In genomic region chr7:27917774-27918314, GRCh38 we compare ENCODE assay signal across 13 cellular contexts.
DNase-seq lines count a peak whose midpoint lies in the region; ATAC-seq, FAIRE-seq and TF ChIP-seq lines count a peak whose summit lies in the region.
"Had no signal": no experiment of that assay in that cellular context is flagged by ENCODE, and none has a peak within 500 bp of the region (broad histone marks: within the 10 kb centered on the region; RNA-seq: fewer than 3 reads in every experiment).

No MANE protein-coding gene starts in this region.

- no peaks in the 10 kb centered on the region for H3K27me3 ChIP-seq in dorsolateral prefrontal cortex
- H3K27me3 ChIP-seq: right lobe of liver had no signal

- no peak for TF ChIP-seq CTCF in dorsolateral prefrontal cortex (IDR thresholded peaks at IDR 0.05 in 54 of 56, conservative IDR thresholded peaks at IDR 0.05 in 2 of 56; ENCODE audit: low read depth in 1 of 56, partially characterized antibody in 56 of 56)

- H3K4me3 ChIP-seq in dorsolateral prefrontal cortex = no peak overlapping the region
- H3K4me3 ChIP-seq: right lobe of liver had no signal

- no peak for ATAC-seq in HG02973 (IDR thresholded peaks at IDR 0.05; ENCODE audit: unreplicated experiment)
- ATAC-seq in HG03432 (IDR thresholded peaks at IDR 0.05; ENCODE audit: unreplicated experiment) = no peak
- ATAC-seq in GM21423 (IDR thresholded peaks at IDR 0.05; ENCODE audit: unreplicated experiment) = no peak

- peak; percentile 28 for DNase-seq in HK-2 (ENCODE audit: unreplicated experiment)
- DNase-seq in SW480 (ENCODE audit: low spot score) = peak; percentile 32
- DNase-seq in glomerular visceral epithelial cell (ENCODE audit: extremely low spot score) = peak; percentile 63
- no peak for DNase-seq in dorsolateral prefrontal cortex
- DNase-seq: activated CD4-positive, alpha-beta T cell treated with anti-CD3 and anti-CD28 coated beads, Interleukin-2, amount 10 ng/mL, durations not matched to agents 24 days and 14 days; NCI-H1417 treated with DMSO at 0.1 percent for 48 hours; right lobe of liver; RPMI8226 had no signal

- peak; percentile 47 for FAIRE-seq in A204.1 (lab: Jason Lieb, UNC)

- intact Hi-C loops in dorsolateral prefrontal cortex (cut with DNase I) = no loop called here

- no peak overlapping the region for H3K27ac ChIP-seq in dorsolateral prefrontal cortex
- H3K27ac ChIP-seq: HL-60, right lobe of liver had no signal

Comparison
In these comparisons a context has a peak if more than half of its experiments do, and no peak if none do; other contexts are left out.
1. DNase-seq: peak in HK-2 (single experiment), SW480 (single experiment) and glomerular visceral epithelial cell (single experiment); none in dorsolateral prefrontal cortex (0 of 10).